13 cellular contexts compared by ENCODE assay signal in genomic region chr6:157831018-157831369, GRCh38. TPM values are rescaled to one million over a fixed set of nuclear protein-coding genes. Genes with fewer than 3 reads are reported as not detected.
DNase-seq lines count a peak whose midpoint lies in the region; ATAC-seq and TF ChIP-seq lines count a peak whose summit lies in the region.
"Had no signal": no experiment of that assay in that cellular context is flagged by ENCODE, and none has a peak within 500 bp of the region (broad histone marks: within the 10 kb centered on the region; RNA-seq: fewer than 3 reads in every experiment).

No MANE protein-coding gene starts in this region.

- H3K27ac ChIP-seq in BLaER1 treated with 17β-estradiol and CSF1 and Interleukin-3, amounts not matched to agents 10 nM and 100 nM = no peak overlapping the region
- peak overlapping the region; percentile 74 for H3K27ac ChIP-seq in layer of hippocampus (ENCODE audit: low read depth, low read length)
- H3K27ac ChIP-seq in left lung = no peak overlapping the region
- H3K27ac ChIP-seq: C4-2B had no signal

- H3K9me3 Mint-ChIP-seq in HFFc6 = no peaks in the 10 kb centered on the region; the same call in 1 of the 2 replicates
- peaks cover 32% of the 10 kb centered on the region for H3K9me3 Mint-ChIP-seq in activated naive CD8-positive, alpha-beta T cell treated with anti-CD3 and anti-CD28 coated beads for 36 hours

- no peaks in the 10 kb centered on the region for H3K27me3 Mint-ChIP-seq in HFFc6 (ENCODE audit: insufficient read depth)
- no peaks in the 10 kb centered on the region for H3K27me3 Mint-ChIP-seq in activated naive CD8-positive, alpha-beta T cell treated with anti-CD3 and anti-CD28 coated beads for 36 hours

- peaks cover 60% of the 10 kb centered on the region for H3K4me1 Mint-ChIP-seq in HFFc6 (ENCODE audit: low read depth)
- H3K4me1 Mint-ChIP-seq in activated naive CD8-positive, alpha-beta T cell treated with anti-CD3 and anti-CD28 coated beads for 36 hours = peaks cover 71% of the 10 kb centered on the region

- H3K27me3 ChIP-seq in BLaER1 treated with 17β-estradiol and CSF1 and Interleukin-3, amounts not matched to agents 10 nM and 100 nM = peaks cover 4 to 5% (median 5%) of the 10 kb centered on the region in 11 experiments
- H3K27me3 ChIP-seq in layer of hippocampus (ENCODE audit: control insufficient read depth, insufficient read depth, low read length) (no peaks in the 10 kb centered on the region), left lung (peaks cover 0 to 5% of the 10 kb centered on the region in 2 donors)

- H3K4me3 ChIP-seq in BLaER1 treated with 17β-estradiol and CSF1 and Interleukin-3, amounts not matched to agents 10 nM and 100 nM = no peak overlapping the region
- no peak overlapping the region for H3K4me3 ChIP-seq in left lung

- H3K36me3 ChIP-seq in BLaER1 treated with 17β-estradiol and CSF1 and Interleukin-3, amounts not matched to agents 10 nM and 100 nM = peaks cover 0 to 22% (median 0%) of the 10 kb centered on the region in 11 experiments; a peak in 3 of 22 replicates
- no peaks in the 10 kb centered on the region for H3K36me3 ChIP-seq in left lung

- no peak for DNase-seq in HFFc6
- no peak for DNase-seq in activated naive CD8-positive, alpha-beta T cell treated with anti-CD3 and anti-CD28 coated beads for 36 hours
- DNase-seq in left lung = no peak
- no peak for DNase-seq in Right ventricle myocardium inferior (ENCODE audit: missing footprints)
- DNase-seq in islet precursor cell = no peak
- DNase-seq: amniotic stem cell; effector CD4-positive, alpha-beta T cell; GDM1; stimulated activated CD4-positive, alpha-beta T cell treated with anti-CD3 and anti-CD28 coated beads, Interleukin-4, amount 100 ng/mL, for 1 hour had no signal

- intact Hi-C loops in left lung (cut with DNase I) = no loop called here
- intact Hi-C loops in Right ventricle myocardium inferior (cut with DNase I) = no loop called here

- H3K4me1 ChIP-seq in BLaER1 treated with 17β-estradiol and CSF1 and Interleukin-3, amounts not matched to agents 10 nM and 100 nM = peaks cover 16 to 46% (median 27%) of the 10 kb centered on the region in 10 experiments
- H3K4me1 ChIP-seq in left lung = peaks cover 0 to 22% of the 10 kb centered on the region in 2 donors

- peaks cover 0 to 91% (median 0%) of the 10 kb centered on the region in 11 experiments; a peak in 5 of 22 replicates for H4K20me1 ChIP-seq in BLaER1 treated with 17β-estradiol and CSF1 and Interleukin-3, amounts not matched to agents 10 nM and 100 nM

- H3K4me3 Mint-ChIP-seq in HFFc6 = no peak overlapping the region
- H3K4me3 Mint-ChIP-seq in activated naive CD8-positive, alpha-beta T cell treated with anti-CD3 and anti-CD28 coated beads for 36 hours = peak overlapping the region; percentile 54

- H3K9ac ChIP-seq in BLaER1 treated with 17β-estradiol and CSF1 and Interleukin-3, amounts not matched to agents 10 nM and 100 nM = no peak overlapping the region

- no peak for ATAC-seq in HG03565 (IDR thresholded peaks at IDR 0.05; ENCODE audit: unreplicated experiment)
- ATAC-seq in left lung = no peak
- no peak for ATAC-seq in Right ventricle myocardium inferior

- H3K27ac Mint-ChIP-seq in HFFc6 = peak overlapping the region; percentile 82
- H3K27ac Mint-ChIP-seq in activated naive CD8-positive, alpha-beta T cell treated with anti-CD3 and anti-CD28 coated beads for 36 hours = peak overlapping the region; percentile 93

- H3K36me3 Mint-ChIP-seq in HFFc6 (ENCODE audit: low read depth) = peaks cover 35% of the 10 kb centered on the region
- peaks cover 71% of the 10 kb centered on the region for H3K36me3 Mint-ChIP-seq in activated naive CD8-positive, alpha-beta T cell treated with anti-CD3 and anti-CD28 coated beads for 36 hours

- no peak for TF ChIP-seq CTCF in HFFc6 (IDR thresholded peaks at IDR 0.05)
- no peak for TF ChIP-seq CTCF in left lung (IDR thresholded peaks at IDR 0.05)

- peaks cover 0 to 23% (median 10%) of the 10 kb centered on the region in 11 experiments; a peak in 15 of 22 replicates for H3K9me3 ChIP-seq in BLaER1 treated with 17β-estradiol and CSF1 and Interleukin-3, amounts not matched to agents 10 nM and 100 nM (replicated peaks in 1 of 11)
- no peaks in the 10 kb centered on the region for H3K9me3 ChIP-seq in left lung

- peak overlapping the region; percentile 25 to 81 (median 44); a peak in 19 of 22 replicates for H3K4me2 ChIP-seq in BLaER1 treated with 17β-estradiol and CSF1 and Interleukin-3, amounts not matched to agents 10 nM and 100 nM

RNA-seq across cellular contexts. Expression of gene SNX9, which starts 7.9 kb away (rescaled TPM):
- 10 to 100 TPM; 37.2 to 46.6 (median 40.9) TPM for total RNA-seq in HFFc6 (2021; fragmentation: NEBNext Ultra II Directional; extraction: Animal tissue kit (Norgen Biotek cat#: 25700))
- total RNA-seq in activated naive CD8-positive, alpha-beta T cell treated with anti-CD3 and anti-CD28 coated beads for 36 hours = 10 to 100 TPM; 63.4 to 64.4 TPM
- 10 to 100 TPM; 23.5 to 25.3 TPM for total RNA-seq in left lung
- 35.5 TPM for total RNA-seq in Right ventricle myocardium inferior
